ENCODE assay signal across 18 cellular contexts in the genomic region with DNA sequence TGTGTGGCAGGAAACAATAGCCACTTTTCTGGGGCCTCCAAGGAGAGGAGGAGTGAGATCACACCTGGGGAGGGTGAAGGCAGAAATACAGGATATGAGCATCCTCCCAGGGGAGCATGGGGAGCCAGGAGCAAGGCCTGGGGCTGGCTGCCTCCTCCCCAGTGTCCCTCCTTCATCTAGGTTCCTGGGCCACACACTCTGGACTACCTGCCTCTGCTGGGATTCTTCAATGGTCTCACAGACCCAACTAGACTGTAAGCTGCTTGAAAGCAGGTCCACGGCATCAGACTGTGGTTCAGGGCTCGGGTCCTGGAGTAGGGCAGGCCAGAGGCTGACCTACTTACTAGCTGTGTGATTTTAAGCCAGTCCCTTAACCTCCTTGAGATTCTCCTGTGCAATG.
"Had no signal": no experiment of that assay in that cellular context is flagged by ENCODE, and none has a peak within 500 bp of the region (broad histone marks: within the 10 kb centered on the region; RNA-seq: fewer than 3 reads in every experiment).

No MANE protein-coding gene starts in this region.

- H3K36me3 ChIP-seq: colonic mucosa, thoracic aorta, upper lobe of left lung had no signal

- FAIRE-seq: astrocyte had no signal

- H3K27me3 ChIP-seq: colonic mucosa, hepatocyte, upper lobe of left lung had no signal

- H3K4me1 Mint-ChIP-seq: activated naive CD8-positive, alpha-beta T cell treated with anti-CD3 and anti-CD28 coated beads for 36 hours; immature natural killer cell had no signal

- DNase-seq: activated CD4-positive, alpha-beta memory T cell treated with anti-CD3 and anti-CD28 coated beads for 36 hours; activated CD4-positive, alpha-beta T cell treated with anti-CD3 and anti-CD28 coated beads for 48 hours; activated naive CD4-positive, alpha-beta T cell; activated naive CD8-positive, alpha-beta T cell treated with anti-CD3 and anti-CD28 coated beads for 36 hours; activated T-cell treated with anti-CD3 and anti-CD28 coated beads for 4 hours; colonic mucosa; immature natural killer cell; SK-N-SH; stimulated activated CD4-positive, alpha-beta T cell treated with anti-CD3 and anti-CD28 coated beads, Interleukin-4, amount 100 ng/mL, for 1 hour; stimulated activated naive CD4-positive, alpha-beta T cell treated with Interleukin-2 at 50 U/mL for 16 hours; upper lobe of left lung had no signal

- H3K4me3 Mint-ChIP-seq: activated CD4-positive, alpha-beta memory T cell treated with anti-CD3 and anti-CD28 coated beads for 36 hours; activated naive CD8-positive, alpha-beta T cell treated with anti-CD3 and anti-CD28 coated beads for 36 hours; endodermal cell; immature natural killer cell; nephron had no signal

- H3K27ac Mint-ChIP-seq: activated CD4-positive, alpha-beta memory T cell treated with anti-CD3 and anti-CD28 coated beads for 36 hours; activated naive CD8-positive, alpha-beta T cell treated with anti-CD3 and anti-CD28 coated beads for 36 hours; endodermal cell; immature natural killer cell; nephron had no signal

- H3K4me1 ChIP-seq: colonic mucosa, parathyroid adenoma had no signal

- H3K27ac ChIP-seq: colonic mucosa, epithelial cell of prostate, hepatocyte, parathyroid adenoma, thoracic aorta, upper lobe of left lung had no signal

- H3K9me3 Mint-ChIP-seq: activated CD4-positive, alpha-beta memory T cell treated with anti-CD3 and anti-CD28 coated beads for 36 hours; activated naive CD8-positive, alpha-beta T cell treated with anti-CD3 and anti-CD28 coated beads for 36 hours; endodermal cell had no signal

- H3K4me3 ChIP-seq: colonic mucosa, hepatocyte, thoracic aorta, upper lobe of left lung had no signal

- H3K36me3 Mint-ChIP-seq: activated CD4-positive, alpha-beta memory T cell treated with anti-CD3 and anti-CD28 coated beads for 36 hours; activated naive CD8-positive, alpha-beta T cell treated with anti-CD3 and anti-CD28 coated beads for 36 hours; immature natural killer cell had no signal

- H3K9me3 ChIP-seq: colonic mucosa, SK-N-SH, thoracic aorta, upper lobe of left lung had no signal

- H3K27me3 Mint-ChIP-seq: activated naive CD8-positive, alpha-beta T cell treated with anti-CD3 and anti-CD28 coated beads for 36 hours had no signal
